ENCODE assay signal across 16 cellular contexts in genomic region chr4:100797791-100798190, GRCh38.
DNase-seq lines count a peak whose midpoint lies in the region; ATAC-seq and TF ChIP-seq lines count a peak whose summit lies in the region.
"Had no signal": no experiment of that assay in that cellular context is flagged by ENCODE, and none has a peak within 500 bp of the region (broad histone marks: within the 10 kb centered on the region; RNA-seq: fewer than 3 reads in every experiment).

No MANE protein-coding gene starts in this region.

- TF ChIP-seq CTCF in osteoblast (IDR thresholded peaks at IDR 0.05; ENCODE audit: extremely low read depth, low read depth, low read length) (no peak), RWPE1 (conservative IDR thresholded peaks at IDR 0.05; ENCODE audit: low read depth) (no peak)
- TF ChIP-seq CTCF in CD8-positive, alpha-beta T cell (IDR thresholded peaks at IDR 0.05) = no peak

- no peak for ATAC-seq in HG02610 (IDR thresholded peaks at IDR 0.05; ENCODE audit: unreplicated experiment)
- ATAC-seq in CD8-positive, alpha-beta T cell = no peak
- ATAC-seq: GM12878, GM23338 had no signal

- H3K4me3 Mint-ChIP-seq in CD8-positive, alpha-beta T cell = no peak overlapping the region
- H3K4me3 Mint-ChIP-seq: CD4-positive, alpha-beta T cell; GM23338 had no signal

- no peaks in the 10 kb centered on the region for H3K27me3 Mint-ChIP-seq in CD8-positive, alpha-beta T cell (ENCODE audit: low read depth)
- H3K27me3 Mint-ChIP-seq: CD4-positive, alpha-beta T cell had no signal

- no peaks in the 10 kb centered on the region for H3K9me3 ChIP-seq in osteoblast (ENCODE audit: low read depth, low read length)
- H3K9me3 ChIP-seq in CD8-positive, alpha-beta T cell (ENCODE audit: low read length) = no peaks in the 10 kb centered on the region
- H3K9me3 ChIP-seq: BE2C had no signal

- no peak overlapping the region for H2AFZ ChIP-seq in osteoblast (ENCODE audit: low read length)
- H2AFZ ChIP-seq: GM23338 had no signal

- no peaks in the 10 kb centered on the region for H3K79me2 ChIP-seq in osteoblast (ENCODE audit: insufficient read depth, low read length)

- H3K4me1 Mint-ChIP-seq in CD8-positive, alpha-beta T cell (ENCODE audit: low read depth) = no peaks in the 10 kb centered on the region

- no peaks in the 10 kb centered on the region for H3K36me3 Mint-ChIP-seq in CD8-positive, alpha-beta T cell

- H3K9me3 Mint-ChIP-seq in CD8-positive, alpha-beta T cell = no peaks in the 10 kb centered on the region
- H3K9me3 Mint-ChIP-seq: CD4-positive, alpha-beta T cell; GM23338 had no signal

- H3K4me2 ChIP-seq in osteoblast (ENCODE audit: insufficient read depth, low read length) = no peak overlapping the region
- H3K4me2 ChIP-seq: GM23338 had no signal

- no peaks in the 10 kb centered on the region for H3K4me1 ChIP-seq in osteoblast (ENCODE audit: insufficient read depth, low read length)
- no peaks in the 10 kb centered on the region for H3K4me1 ChIP-seq in CD8-positive, alpha-beta T cell (ENCODE audit: insufficient read depth, low read length)
- H3K4me1 ChIP-seq: BE2C had no signal

- H3K27ac Mint-ChIP-seq in CD8-positive, alpha-beta T cell = no peak overlapping the region
- H3K27ac Mint-ChIP-seq: CD4-positive, alpha-beta T cell; GM23338 had no signal

- CTCF ChIA-PET in RWPE1 (lab: Yijun Ruan, JAX) = no interaction called here
- CTCF ChIA-PET in CD8-positive, alpha-beta T cell (lab: Charles Lee) = no interaction called here

- POLR2A ChIA-PET in RWPE1 (lab: Yijun Ruan, JAX; ENCODE audit: low non-redundant PET) = no interaction called here
- POLR2A ChIA-PET in CD8-positive, alpha-beta T cell (lab: Charles Lee) = no interaction called here

- intact Hi-C loops in CD8-positive, alpha-beta T cell (cut with DNase I, micrococcal nuclease) = no loop called here

- DNase-seq in EH (ENCODE audit: low read depth) (peak; percentile 61), amniotic epithelial cell (ENCODE audit: low read depth) (peak; percentile 74), fibroblast of peridontal ligament (ENCODE audit: extremely low read depth) (peak; percentile 5), osteoblast (ENCODE audit: insufficient read length, low spot score, missing footprints) (peak; percentile 2), RWPE1 (ENCODE audit: low spot score) (no peak)
- DNase-seq in CD8-positive, alpha-beta T cell = no peak
- DNase-seq: BE2C; CD4-positive, alpha-beta T cell; DMS79 treated with DMSO at 0.1 percent for 48 hours; EL; HCEC 1CT had no signal

- no peaks in the 10 kb centered on the region for H4K20me1 ChIP-seq in osteoblast (ENCODE audit: insufficient read depth, low read length)

- H3K36me3 ChIP-seq in osteoblast (ENCODE audit: insufficient read depth, low read length) = no peaks in the 10 kb centered on the region
- no peaks in the 10 kb centered on the region for H3K36me3 ChIP-seq in CD8-positive, alpha-beta T cell (ENCODE audit: insufficient read depth, low read length)
- H3K36me3 ChIP-seq: BE2C had no signal

- H3K4me3 ChIP-seq in osteoblast (ENCODE audit: insufficient read depth, low read length) = no peak overlapping the region
- H3K4me3 ChIP-seq in CD8-positive, alpha-beta T cell (ENCODE audit: low read depth, low read length) = no peak overlapping the region
- H3K4me3 ChIP-seq: GM12878, GM23338 had no signal

- no peaks in the 10 kb centered on the region for H3K27me3 ChIP-seq in osteoblast (ENCODE audit: insufficient read depth, low read length)
- no peaks in the 10 kb centered on the region for H3K27me3 ChIP-seq in CD8-positive, alpha-beta T cell (ENCODE audit: insufficient read depth, low read length)
- H3K27me3 ChIP-seq: BE2C had no signal

- H3K27ac ChIP-seq in osteoblast (ENCODE audit: low read depth, low read length) (no peak overlapping the region), RWPE1 (no peak overlapping the region)
- H3K27ac ChIP-seq in CD8-positive, alpha-beta T cell (ENCODE audit: low read depth, low read length) = no peak overlapping the region
- H3K27ac ChIP-seq: C4-2B, HL-60 had no signal

Comparison
In these comparisons a context has a peak if more than half of its experiments do, and no peak if none do; other contexts are left out.
1. DNase-seq: peak in EH (single experiment), amniotic epithelial cell (single experiment), fibroblast of peridontal ligament (single experiment) and osteoblast (single experiment); none in RWPE1 (single experiment) and CD8-positive, alpha-beta T cell (0 of 7).